In the genomic region with DNA sequence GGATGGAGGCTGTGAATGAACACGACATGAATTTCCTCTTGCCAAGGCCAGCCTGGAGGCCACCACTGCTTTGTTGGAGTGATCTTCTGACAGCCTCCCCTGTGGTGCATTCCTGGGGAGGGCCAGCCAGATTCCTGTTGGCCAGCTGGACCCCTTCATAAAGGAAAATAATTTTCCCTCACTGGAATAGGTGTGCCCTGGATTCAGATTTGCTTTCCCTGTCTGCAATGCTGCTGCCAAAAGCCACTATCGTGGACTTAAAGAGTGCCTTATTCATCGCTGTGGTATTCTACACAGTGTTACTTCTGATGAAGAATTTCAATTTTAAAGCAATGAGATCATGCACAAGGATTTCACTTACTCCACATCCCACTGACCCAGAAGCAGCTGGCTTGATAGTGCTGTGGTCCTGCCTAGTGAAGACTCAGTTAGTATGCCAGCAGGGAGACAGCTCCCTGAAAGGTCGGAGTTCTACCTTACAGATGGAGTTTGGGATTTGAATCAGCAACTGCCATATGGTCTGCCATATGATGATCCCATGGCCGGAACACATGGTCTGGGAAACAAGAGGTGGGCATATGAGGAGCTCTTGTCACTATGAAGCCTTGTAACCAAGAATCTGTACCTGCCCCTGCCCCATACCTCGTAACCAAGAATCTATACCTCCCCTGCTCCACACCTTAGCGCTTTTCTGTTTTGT, we compare ENCODE assay signal across 9 cellular contexts.
A peak's percentile ranks its signal among the peaks of the same experiment; 100 is the strongest.
DNase-seq lines count a peak whose midpoint lies in the region; ATAC-seq, FAIRE-seq and TF ChIP-seq lines count a peak whose summit lies in the region.
"Had no signal": no experiment of that assay in that cellular context is flagged by ENCODE, and none has a peak within 500 bp of the region (broad histone marks: within the 10 kb centered on the region; RNA-seq: fewer than 3 reads in every experiment).

No MANE protein-coding gene starts in this region.

- H3K36me3 ChIP-seq in adipocyte (ENCODE audit: control insufficient read depth, insufficient read depth, low read length, severe bottlenecking): no peaks in the 10 kb centered on the region
- H3K36me3 ChIP-seq in kidney epithelial cell (ENCODE audit: control insufficient read depth, insufficient read depth, low read length): no peaks in the 10 kb centered on the region

- H3K4me3 ChIP-seq in A549: no peak overlapping the region
- no peak overlapping the region for H3K4me3 ChIP-seq in adipocyte (ENCODE audit: low read length)
- H3K4me3 ChIP-seq in kidney epithelial cell (ENCODE audit: low read depth, low read length): no peak overlapping the region

- no peak for DNase-seq in A549 (ENCODE audit: low read depth in 1 of 2, low spot score in 1 of 2)
- peak; percentile 84 for DNase-seq in HFFc6
- peak; percentile 92 for DNase-seq in adipocyte (ENCODE audit: low read depth)
- peak; percentile 68 for DNase-seq in kidney epithelial cell (ENCODE audit: low read depth)
- DNase-seq in GM20000 (ENCODE audit: low spot score): no peak
- no peak for DNase-seq in NCI-H2107 treated with DMSO at 0.1 percent for 48 hours (lab: John Stamatoyannopoulos, UW; ENCODE audit: unreplicated experiment)
- DNase-seq in GM13977 (ENCODE audit: low spot score): no peak
- no peak for DNase-seq in cortex of kidney (lab: John Stamatoyannopoulos, UW)
- DNase-seq: kidney had no signal

- peak overlapping the region; percentile 20; the same call in 1 of the 2 replicates for H3K27ac Mint-ChIP-seq in HFFc6

- POLR2A ChIA-PET in A549 (lab: Yijun Ruan, JAX): no interaction called here

- TF ChIP-seq POLR2A in A549 (IDR thresholded peaks at IDR 0.05; ENCODE audit: low read length): no peak

- no peak overlapping the region for H3K27ac ChIP-seq in A549

- H3K27me3 Mint-ChIP-seq in HFFc6 (ENCODE audit: insufficient read depth): peaks cover 4% of the 10 kb centered on the region

- CTCF ChIA-PET in A549 (lab: Yijun Ruan, JAX): interaction anchor here (0.8 to 13.3 kb wide), 8 partner anchors 8 to 272 kb away, joined by 3 to 162 read pairs (median 4); no protein-coding TSS in a partner anchor

- H3K9me3 Mint-ChIP-seq in HFFc6: no peaks in the 10 kb centered on the region

- H3K27me3 ChIP-seq in adipocyte (replicated peaks; ENCODE audit: control insufficient read depth, insufficient read depth, low read length) (peaks cover 7% of the 10 kb centered on the region), kidney epithelial cell (ENCODE audit: control insufficient read depth, insufficient read depth, low read length) (peaks cover 4% of the 10 kb centered on the region)

- TF ChIP-seq EP300 in A549 (IDR thresholded peaks at IDR 0.05): no peak

- WGBS in A549 (ENCODE audit: missing lambda C conversion rate): 44% methylated on average over 7 of the region's 7 CpGs

- no peak for TF ChIP-seq RAD21 in A549 (conservative IDR thresholded peaks at IDR 0.05 in 1 of 2, IDR thresholded peaks at IDR 0.05 in 1 of 2)

- H3K4me1 ChIP-seq in A549 (peaks cover 9% of the 10 kb centered on the region; the same call in 2 of the 3 replicates), adipocyte (ENCODE audit: control insufficient read depth, insufficient read depth, low read length) (peaks cover 30% of the 10 kb centered on the region)

- H3K4me3 Mint-ChIP-seq in HFFc6: peak overlapping the region; percentile 36; the same call in 1 of the 2 replicates

- in situ Hi-C loops in GM13977 (cut with MboI; ENCODE audit: low pct_unique_long_range_greater_than_20kb, low sequenced_read_pairs, unreplicated experiment): no loop called here

- H3K9me3 ChIP-seq in A549 (no peaks in the 10 kb centered on the region), adipocyte (ENCODE audit: control insufficient read depth, low read length) (no peaks in the 10 kb centered on the region)

- peak; percentile 48 to 70; a peak in 4 of 6 replicates for ATAC-seq in A549

- no peak for FAIRE-seq in A549 (lab: Jason Lieb, UNC)
- FAIRE-seq: kidney had no signal

- H3K4me1 Mint-ChIP-seq in HFFc6 (ENCODE audit: low read depth): peaks cover 32% of the 10 kb centered on the region

- no peak overlapping the region for H3K9ac ChIP-seq in adipocyte (ENCODE audit: low read length)

- peak overlapping the region; percentile 28 for H3K4me2 ChIP-seq in A549

- H3K36me3 Mint-ChIP-seq in HFFc6 (ENCODE audit: low read depth): no peaks in the 10 kb centered on the region

- TF ChIP-seq CTCF in A549 (IDR thresholded peaks at IDR 0.05) (no peak), HFFc6 (IDR thresholded peaks at IDR 0.05) (no peak), kidney epithelial cell (IDR thresholded peaks at IDR 0.05; ENCODE audit: insufficient read depth, low read length, poor library complexity, severe bottlenecking) (no peak), GM20000 (IDR thresholded peaks at IDR 0.05; ENCODE audit: extremely low read depth, missing control alignments) (no peak), GM13977 (IDR thresholded peaks at IDR 0.05; ENCODE audit: extremely low read depth, insufficient read depth, missing control alignments) (no peak)

TF ChIP-seq in A549, 52 proteins besides CTCF, POLR2A, EP300 and RAD21:
- TF ChIP-seq NFE2L2 (conservative IDR thresholded peaks at IDR 0.05; ENCODE audit: low read length): no peak
- no peak for TF ChIP-seq GATA3 (IDR thresholded peaks at IDR 0.05; ENCODE audit: borderline replicate concordance)
- no peak for TF ChIP-seq CBX2 (IDR thresholded peaks at IDR 0.05; ENCODE audit: borderline replicate concordance, low read depth)
- TF ChIP-seq, protein P1, sequence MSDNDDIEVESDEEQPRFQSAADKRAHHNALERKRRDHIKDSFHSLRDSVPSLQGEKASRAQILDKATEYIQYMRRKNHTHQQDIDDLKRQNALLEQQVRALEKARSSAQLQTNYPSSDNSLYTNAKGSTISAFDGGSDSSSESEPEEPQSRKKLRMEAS (IDR thresholded peaks at IDR 0.05): no peak
- TF ChIP-seq RNF2 (IDR thresholded peaks at IDR 0.05; ENCODE audit: borderline replicate concordance, low read depth): no peak
- TF ChIP-seq NPAS2 (CRISPR knock-in tag; IDR thresholded peaks at IDR 0.05; ENCODE audit: borderline replicate concordance): no peak
- TF ChIP-seq JUN (IDR thresholded peaks at IDR 0.05): no peak

Comparison
In these comparisons a context has a peak if more than half of its experiments do, and no peak if none do; other contexts are left out.
1. DNase-seq: peak in HFFc6 (single experiment), adipocyte (single experiment) and kidney epithelial cell (single experiment); none in A549 (0 of 2), GM20000 (single experiment), NCI-H2107 treated with DMSO at 0.1 percent for 48 hours (single experiment), GM13977 (single experiment) and cortex of kidney (single experiment).